In the genomic region with DNA sequence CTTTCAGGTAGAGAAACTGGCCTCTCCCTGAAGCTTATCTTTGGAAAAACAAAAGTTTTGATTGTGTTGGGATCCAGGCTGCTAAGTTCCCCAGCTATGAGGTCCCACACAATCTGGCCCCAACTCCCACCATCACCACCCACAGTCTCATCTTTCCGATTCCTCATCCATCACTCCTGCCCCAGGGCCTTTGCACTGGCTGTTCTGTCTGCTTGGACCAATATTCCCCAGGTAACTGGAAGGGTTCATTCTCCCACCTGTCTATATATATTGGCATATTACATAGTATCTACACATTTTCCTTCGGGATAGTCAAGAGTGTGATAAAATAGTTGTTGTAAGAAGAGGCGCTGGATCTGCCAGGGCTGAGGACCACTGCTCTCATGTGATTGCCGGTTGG, we compare ENCODE assay signal across 2 cellular contexts.
A peak's percentile ranks its signal among the peaks of the same experiment; 100 is the strongest.
TF ChIP-seq lines count a peak whose summit lies in the region.

No MANE protein-coding gene starts in this region.

TF ChIP-seq in HepG2, 621 proteins besides CTCF, POLR2A, EP300 and RAD21:
- TF ChIP-seq, protein P1, sequence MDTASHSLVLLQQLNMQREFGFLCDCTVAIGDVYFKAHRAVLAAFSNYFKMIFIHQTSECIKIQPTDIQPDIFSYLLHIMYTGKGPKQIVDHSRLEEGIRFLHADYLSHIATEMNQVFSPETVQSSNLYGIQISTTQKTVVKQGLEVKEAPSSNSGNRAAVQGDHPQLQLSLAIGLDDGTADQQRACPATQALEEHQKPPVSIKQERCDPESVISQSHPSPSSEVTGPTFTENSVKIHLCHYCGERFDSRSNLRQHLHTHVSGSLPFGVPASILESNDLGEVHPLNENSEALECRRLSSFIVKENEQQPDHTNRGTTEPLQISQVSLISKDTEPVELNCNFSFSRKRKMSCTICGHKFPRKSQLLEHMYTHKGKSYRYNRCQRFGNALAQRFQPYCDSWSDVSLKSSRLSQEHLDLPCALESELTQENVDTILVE (CRISPR knock-in tag; IDR thresholded peaks at IDR 0.05), result no peak
- TF ChIP-seq ZNF430 (CRISPR knock-in tag; IDR thresholded peaks at IDR 0.05) (no peak), ZMYM3 (CRISPR knock-in tag; IDR thresholded peaks at IDR 0.05) (0 out of 2 replicates have a peak, but pooled peaks have one; percentile 20), RFXANK (CRISPR knock-in tag; IDR thresholded peaks at IDR 0.05) (no peak)
- TF ChIP-seq, protein P2, sequence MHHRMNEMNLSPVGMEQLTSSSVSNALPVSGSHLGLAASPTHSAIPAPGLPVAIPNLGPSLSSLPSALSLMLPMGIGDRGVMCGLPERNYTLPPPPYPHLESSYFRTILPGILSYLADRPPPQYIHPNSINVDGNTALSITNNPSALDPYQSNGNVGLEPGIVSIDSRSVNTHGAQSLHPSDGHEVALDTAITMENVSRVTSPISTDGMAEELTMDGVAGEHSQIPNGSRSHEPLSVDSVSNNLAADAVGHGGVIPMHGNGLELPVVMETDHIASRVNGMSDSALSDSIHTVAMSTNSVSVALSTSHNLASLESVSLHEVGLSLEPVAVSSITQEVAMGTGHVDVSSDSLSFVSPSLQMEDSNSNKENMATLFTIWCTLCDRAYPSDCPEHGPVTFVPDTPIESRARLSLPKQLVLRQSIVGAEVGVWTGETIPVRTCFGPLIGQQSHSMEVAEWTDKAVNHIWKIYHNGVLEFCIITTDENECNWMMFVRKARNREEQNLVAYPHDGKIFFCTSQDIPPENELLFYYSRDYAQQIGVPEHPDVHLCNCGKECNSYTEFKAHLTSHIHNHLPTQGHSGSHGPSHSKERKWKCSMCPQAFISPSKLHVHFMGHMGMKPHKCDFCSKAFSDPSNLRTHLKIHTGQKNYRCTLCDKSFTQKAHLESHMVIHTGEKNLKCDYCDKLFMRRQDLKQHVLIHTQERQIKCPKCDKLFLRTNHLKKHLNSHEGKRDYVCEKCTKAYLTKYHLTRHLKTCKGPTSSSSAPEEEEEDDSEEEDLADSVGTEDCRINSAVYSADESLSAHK (CRISPR knock-in tag; IDR thresholded peaks at IDR 0.05; ENCODE audit: borderline replicate concordance), result no peak
- TF ChIP-seq, protein P3, sequence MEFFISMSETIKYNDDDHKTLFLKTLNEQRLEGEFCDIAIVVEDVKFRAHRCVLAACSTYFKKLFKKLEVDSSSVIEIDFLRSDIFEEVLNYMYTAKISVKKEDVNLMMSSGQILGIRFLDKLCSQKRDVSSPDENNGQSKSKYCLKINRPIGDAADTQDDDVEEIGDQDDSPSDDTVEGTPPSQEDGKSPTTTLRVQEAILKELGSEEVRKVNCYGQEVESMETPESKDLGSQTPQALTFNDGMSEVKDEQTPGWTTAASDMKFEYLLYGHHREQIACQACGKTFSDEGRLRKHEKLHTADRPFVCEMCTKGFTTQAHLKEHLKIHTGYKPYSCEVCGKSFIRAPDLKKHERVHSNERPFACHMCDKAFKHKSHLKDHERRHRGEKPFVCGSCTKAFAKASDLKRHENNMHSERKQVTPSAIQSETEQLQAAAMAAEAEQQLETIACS (CRISPR knock-in tag; IDR thresholded peaks at IDR 0.05), result no peak
- TF ChIP-seq, protein P4, sequence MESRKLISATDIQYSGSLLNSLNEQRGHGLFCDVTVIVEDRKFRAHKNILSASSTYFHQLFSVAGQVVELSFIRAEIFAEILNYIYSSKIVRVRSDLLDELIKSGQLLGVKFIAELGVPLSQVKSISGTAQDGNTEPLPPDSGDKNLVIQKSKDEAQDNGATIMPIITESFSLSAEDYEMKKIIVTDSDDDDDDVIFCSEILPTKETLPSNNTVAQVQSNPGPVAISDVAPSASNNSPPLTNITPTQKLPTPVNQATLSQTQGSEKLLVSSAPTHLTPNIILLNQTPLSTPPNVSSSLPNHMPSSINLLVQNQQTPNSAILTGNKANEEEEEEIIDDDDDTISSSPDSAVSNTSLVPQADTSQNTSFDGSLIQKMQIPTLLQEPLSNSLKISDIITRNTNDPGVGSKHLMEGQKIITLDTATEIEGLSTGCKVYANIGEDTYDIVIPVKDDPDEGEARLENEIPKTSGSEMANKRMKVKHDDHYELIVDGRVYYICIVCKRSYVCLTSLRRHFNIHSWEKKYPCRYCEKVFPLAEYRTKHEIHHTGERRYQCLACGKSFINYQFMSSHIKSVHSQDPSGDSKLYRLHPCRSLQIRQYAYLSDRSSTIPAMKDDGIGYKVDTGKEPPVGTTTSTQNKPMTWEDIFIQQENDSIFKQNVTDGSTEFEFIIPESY (CRISPR knock-in tag; IDR thresholded peaks at IDR 0.05), result no peak

TF ChIP-seq in H1, 55 proteins besides CTCF, POLR2A, EP300 and RAD21:
- no peak for TF ChIP-seq YY1 (IDR thresholded peaks at IDR 0.05; ENCODE audit: low read depth, low read length)
- TF ChIP-seq KDM1A (IDR thresholded peaks at IDR 0.05; ENCODE audit: borderline replicate concordance, low read length), result peak; percentile 88; the same call in 1 of the 2 replicates
- peak in 1 of 2 experiments; percentile 89; a peak in 1 of 4 replicates for TF ChIP-seq HDAC2 (IDR thresholded peaks at IDR 0.05; ENCODE audit: borderline replicate concordance in 1 of 2, low read depth in 2 of 2, low read length in 2 of 2)
